In genomic region chr9:86350006-86350755, GRCh38 we compare ENCODE assay signal across 8 cellular contexts. TPM values are rescaled to one million over a fixed set of nuclear protein-coding genes. Genes with fewer than 3 reads are reported as not detected.
DNase-seq lines count a peak whose midpoint lies in the region; ATAC-seq and TF ChIP-seq lines count a peak whose summit lies in the region.

No MANE protein-coding gene starts in this region.

- POLR2A ChIA-PET in Caco-2 (lab: Charles Lee) = no interaction called here

- peaks cover 44% of the 10 kb centered on the region for H3K4me1 ChIP-seq in BLaER1
- H3K4me1 ChIP-seq in Loucy (ENCODE audit: insufficient read depth, low read length, poor library complexity, severe bottlenecking) = peaks cover 66% of the 10 kb centered on the region
- H3K4me1 ChIP-seq in ovary (ENCODE audit: insufficient read depth) = peaks cover 13% of the 10 kb centered on the region
- H3K4me1 ChIP-seq in Caco-2 = 0 out of 2 replicates have a peak, but pooled peaks cover under 1% of the 10 kb centered on the region

- no peaks in the 10 kb centered on the region for H3K9me2 ChIP-seq in Loucy (replicated peaks; ENCODE audit: low read depth, low read length)

- CTCF ChIA-PET in Caco-2 (lab: Charles Lee) = interaction anchor here (0.5 kb wide), 1 partner anchor 887 kb away, joined by 3 read pairs; no protein-coding TSS in a partner anchor

- H3K27me3 Mint-ChIP-seq in effector memory CD8-positive, alpha-beta T cell = no peaks in the 10 kb centered on the region
- no peaks in the 10 kb centered on the region for H3K27me3 Mint-ChIP-seq in Caco-2 (ENCODE audit: insufficient read depth, unreplicated experiment)

- H3K27ac ChIP-seq in BLaER1 = no peak overlapping the region
- no peak overlapping the region for H3K27ac ChIP-seq in ovary

- H4K20me1 ChIP-seq in BLaER1 (peaks cover 83% of the 10 kb centered on the region), Loucy (ENCODE audit: insufficient read depth, low read length, poor library complexity, severe bottlenecking) (peaks cover 61% of the 10 kb centered on the region)

- H3K4me3 ChIP-seq in BLaER1 (0 out of 2 replicates have a peak overlapping the region, but pooled peaks have one; percentile 6), Loucy (ENCODE audit: low read length, poor library complexity, severe bottlenecking) (peak overlapping the region; percentile 100), ovary (no peak overlapping the region), Caco-2 (ENCODE audit: low read depth, low read length) (no peak overlapping the region)

- no peak overlapping the region for H3K27ac Mint-ChIP-seq in effector memory CD8-positive, alpha-beta T cell
- H3K27ac Mint-ChIP-seq in Caco-2 (ENCODE audit: unreplicated experiment) = no peak overlapping the region

- peak; percentile 25 for ATAC-seq in GM19467 (IDR thresholded peaks at IDR 0.05; ENCODE audit: unreplicated experiment)
- ATAC-seq in effector memory CD8-positive, alpha-beta T cell (replicated peaks) = no peak

- peak overlapping the region; percentile 94 for H3K4me2 ChIP-seq in BLaER1
- peak overlapping the region; percentile 82 for H3K4me2 ChIP-seq in Loucy (ENCODE audit: low read depth, low read length, poor library complexity, severe bottlenecking)

- H3K4me3 Mint-ChIP-seq in effector memory CD8-positive, alpha-beta T cell = peak overlapping the region; percentile 96 to 99
- H3K4me3 Mint-ChIP-seq in Caco-2 (ENCODE audit: unreplicated experiment) = no peak overlapping the region

- H3K4me1 Mint-ChIP-seq in effector memory CD8-positive, alpha-beta T cell (ENCODE audit: low read depth in 2 of 2) = peaks cover 47 to 62% of the 10 kb centered on the region in 2 donors
- no peaks in the 10 kb centered on the region for H3K4me1 Mint-ChIP-seq in Caco-2 (ENCODE audit: low read depth, unreplicated experiment)

- TF ChIP-seq CTCF in Loucy (conservative IDR thresholded peaks at IDR 0.05; ENCODE audit: low read length) (no peak), ovary (IDR thresholded peaks at IDR 0.05) (no peak), Caco-2 (IDR thresholded peaks at IDR 0.05; ENCODE audit: insufficient read depth in 1 of 2, low read depth in 1 of 2, low read length in 1 of 2, severe bottlenecking in 1 of 2, unreplicated experiment in 1 of 2) (no peak)

- no TSS peak for BruUV-seq in Caco-2 (replicated peaks; lab: Mats Ljungman, UMichigan)

- H3K36me3 ChIP-seq in BLaER1 (peaks cover 18% of the 10 kb centered on the region), Loucy (ENCODE audit: insufficient read depth, low read length) (peaks cover 5% of the 10 kb centered on the region; the same call in 1 of the 2 replicates), ovary (no peaks in the 10 kb centered on the region), Caco-2 (ENCODE audit: control insufficient read depth, insufficient read depth, low read length) (no peaks in the 10 kb centered on the region)

- H3K9me3 Mint-ChIP-seq in effector memory CD8-positive, alpha-beta T cell = no peaks in the 10 kb centered on the region
- H3K9me3 Mint-ChIP-seq in Caco-2 (ENCODE audit: unreplicated experiment) = no peaks in the 10 kb centered on the region

- no peak overlapping the region for H2AFZ ChIP-seq in Loucy (ENCODE audit: low read length)

- H3K9me3 ChIP-seq in BLaER1 (no peaks in the 10 kb centered on the region), Loucy (ENCODE audit: insufficient read depth, low read depth, low read length) (no peaks in the 10 kb centered on the region), ovary (no peaks in the 10 kb centered on the region), Caco-2 (no peaks in the 10 kb centered on the region)

- 86 to 93% (median 89%) methylated on average over 12 of the region's 12 CpGs for WGBS in ovary, 3 donors

- H3K36me3 Mint-ChIP-seq in effector memory CD8-positive, alpha-beta T cell (ENCODE audit: insufficient read depth) = peaks cover 61% of the 10 kb centered on the region
- peaks cover 20% of the 10 kb centered on the region for H3K36me3 Mint-ChIP-seq in Caco-2 (ENCODE audit: insufficient read depth, unreplicated experiment)

- intact Hi-C loops in ovary (cut with DNase I) (no loop called here), Caco-2 (cut with micrococcal nuclease; ENCODE audit: unreplicated experiment) (no loop called here)

- DNase-seq in effector memory CD8-positive, alpha-beta T cell = no peak
- DNase-seq in ovary (no peak), Caco-2 (no peak), iPS-NIHi11 (ENCODE audit: low spot score) (no peak)
- no peak for DNase-seq in stimulated activated CD4-positive, alpha-beta T cell treated with anti-CD3 and anti-CD28 coated beads, Interleukin-2, amount 100 ng/mL, for 48 hours

- no peak overlapping the region for H3K9ac ChIP-seq in BLaER1
- peak overlapping the region; percentile 36 for H3K9ac ChIP-seq in Loucy (ENCODE audit: low read depth, low read length, poor library complexity, severe bottlenecking)

- no peaks in the 10 kb centered on the region; the same call in 1 of the 2 replicates for H3F3A ChIP-seq in Loucy (ENCODE audit: low read depth)

- TF ChIP-seq POLR2A in ovary (IDR thresholded peaks at IDR 0.05) = no peak

- peaks cover 6% of the 10 kb centered on the region; the same call in 1 of the 2 replicates for H3K27me3 ChIP-seq in BLaER1
- H3K27me3 ChIP-seq in Loucy (ENCODE audit: insufficient read depth, low read length, poor library complexity, severe bottlenecking) = no peaks in the 10 kb centered on the region
- no peaks in the 10 kb centered on the region for H3K27me3 ChIP-seq in ovary
- H3K27me3 ChIP-seq in Caco-2 (replicated peaks; ENCODE audit: control insufficient read depth, insufficient read depth, low read length) = no peaks in the 10 kb centered on the region

- no peak for TF ChIP-seq EP300 in ovary (IDR thresholded peaks at IDR 0.05)

- peaks cover 64% of the 10 kb centered on the region for H3K79me2 ChIP-seq in Loucy (ENCODE audit: insufficient read depth, low read length)

RNA-seq across cellular contexts. Expression of gene TUT7, which starts 4.0 kb away (rescaled TPM):
- total RNA-seq in ovary (10 to 100 TPM; 16.1 to 30.0 (median 18.5) TPM), Caco-2 (2022) (14.1 and 17.2 TPM in 2 replicates)
- polyA plus RNA-seq in ovary = 10 to 100 TPM; 10.5 to 16.2 TPM

Comparison
In these comparisons a context has a peak if more than half of its experiments do, and no peak if none do; other contexts are left out.
1. H3K4me3 ChIP-seq: peak in BLaER1 (single experiment) and Loucy (single experiment); none in ovary (single experiment) and Caco-2 (single experiment).